In the genomic region with DNA sequence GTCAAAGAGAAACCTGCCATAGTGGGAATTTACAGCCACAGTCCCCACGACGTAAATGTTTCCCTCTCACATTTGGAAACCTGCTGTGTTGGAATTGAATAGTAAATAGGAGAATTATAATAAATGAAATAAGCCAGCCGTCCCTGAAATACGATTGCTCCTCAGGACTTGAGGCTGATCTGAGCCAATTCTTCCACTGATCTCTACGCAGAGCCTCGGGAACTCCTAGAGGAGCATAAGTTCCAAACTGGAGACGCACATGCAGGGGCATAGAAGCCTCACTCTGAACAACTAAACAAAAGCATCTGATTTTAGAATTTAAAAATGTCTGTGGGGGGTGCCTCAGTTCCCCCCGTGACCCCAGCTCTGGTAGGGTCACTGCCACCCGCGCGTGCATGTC, we compare ENCODE assay signal across 1 cellular context.
TF ChIP-seq lines count a peak whose summit lies in the region.

No MANE protein-coding gene starts in this region.

TF ChIP-seq in HepG2, 621 proteins besides CTCF, POLR2A, EP300 and RAD21:
- TF ChIP-seq ZNF317 (CRISPR knock-in tag; IDR thresholded peaks at IDR 0.05): 0 out of 2 replicates have a peak, but pooled peaks have one; percentile 41
- TF ChIP-seq ZNF501 (CRISPR knock-in tag; IDR thresholded peaks at IDR 0.05): 0 out of 2 replicates have a peak, but pooled peaks have one; percentile 21
- TF ChIP-seq NCOA2 (CRISPR knock-in tag; IDR thresholded peaks at IDR 0.05): 0 out of 2 replicates have a peak, but pooled peaks have one; percentile 13
- 0 out of 2 replicates have a peak, but pooled peaks have one; percentile 8 for TF ChIP-seq ZBTB7B (CRISPR knock-in tag; IDR thresholded peaks at IDR 0.05)
- TF ChIP-seq, protein P1, sequence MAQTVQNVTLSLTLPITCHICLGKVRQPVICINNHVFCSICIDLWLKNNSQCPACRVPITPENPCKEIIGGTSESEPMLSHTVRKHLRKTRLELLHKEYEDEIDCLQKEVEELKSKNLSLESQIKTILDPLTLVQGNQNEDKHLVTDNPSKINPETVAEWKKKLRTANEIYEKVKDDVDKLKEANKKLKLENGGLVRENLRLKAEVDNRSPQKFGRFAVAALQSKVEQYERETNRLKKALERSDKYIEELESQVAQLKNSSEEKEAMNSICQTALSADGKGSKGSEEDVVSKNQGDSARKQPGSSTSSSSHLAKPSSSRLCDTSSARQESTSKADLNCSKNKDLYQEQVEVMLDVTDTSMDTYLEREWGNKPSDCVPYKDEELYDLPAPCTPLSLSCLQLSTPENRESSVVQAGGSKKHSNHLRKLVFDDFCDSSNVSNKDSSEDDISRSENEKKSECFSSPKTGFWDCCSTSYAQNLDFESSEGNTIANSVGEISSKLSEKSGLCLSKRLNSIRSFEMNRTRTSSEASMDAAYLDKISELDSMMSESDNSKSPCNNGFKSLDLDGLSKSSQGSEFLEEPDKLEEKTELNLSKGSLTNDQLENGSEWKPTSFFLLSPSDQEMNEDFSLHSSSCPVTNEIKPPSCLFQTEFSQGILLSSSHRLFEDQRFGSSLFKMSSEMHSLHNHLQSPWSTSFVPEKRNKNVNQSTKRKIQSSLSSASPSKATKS (CRISPR knock-in tag; IDR thresholded peaks at IDR 0.05): peak; percentile 30; the same call in 1 of the 2 replicates
- no peak for TF ChIP-seq ZNF75D (CRISPR knock-in tag; IDR thresholded peaks at IDR 0.05; ENCODE audit: borderline replicate concordance)
- TF ChIP-seq KDM6A (CRISPR knock-in tag; IDR thresholded peaks at IDR 0.05; ENCODE audit: low read depth): no peak
TF ChIP-seq in HepG2: peak in this region for 5.
